8 cellular contexts compared by ENCODE assay signal in the genomic region with DNA sequence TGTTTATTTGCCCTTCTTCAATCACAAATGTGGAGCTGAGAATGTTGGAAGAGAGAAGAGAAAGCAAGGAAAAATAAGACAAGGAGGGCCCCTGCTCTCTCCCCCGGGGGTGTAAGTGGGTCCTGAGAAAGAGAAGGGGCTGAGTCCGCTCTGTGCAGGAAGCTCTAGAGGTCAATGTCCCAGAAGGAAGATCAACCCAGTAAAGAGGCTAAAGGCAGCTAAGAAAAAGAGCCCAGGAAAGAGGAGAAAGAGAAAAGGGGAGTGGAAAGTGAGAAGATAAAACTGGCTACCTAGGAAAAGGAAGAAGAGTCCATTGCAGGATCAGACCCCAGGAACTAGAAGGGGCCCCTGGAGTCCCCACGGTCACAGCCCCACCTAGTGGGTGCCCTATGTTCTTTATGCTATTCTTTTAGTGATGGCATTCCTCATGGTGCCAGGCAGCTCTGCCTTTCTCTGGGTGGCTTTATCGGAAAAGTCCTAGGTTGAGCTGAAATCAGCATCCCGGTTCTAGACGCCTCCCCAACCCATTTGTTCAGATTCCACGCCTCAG.
DNase-seq lines count a peak whose midpoint lies in the region; ATAC-seq, FAIRE-seq and TF ChIP-seq lines count a peak whose summit lies in the region.

No MANE protein-coding gene starts in this region.

- FAIRE-seq in keratinocyte (lab: Jason Lieb, UNC), result peak; percentile 70

- H3K4me2 ChIP-seq in mammary epithelial cell (ENCODE audit: insufficient read depth, low read depth, low read length) (peak overlapping the region; percentile 37), keratinocyte (ENCODE audit: control insufficient read depth, extremely low read depth, insufficient read depth, low read depth, low read length) (peak overlapping the region; percentile 87)

- intact Hi-C loops in mammary epithelial cell (cut with micrococcal nuclease) (loop anchor here (1.0 to 10.0 kb wide), 14 partner anchors 215 to 807 kb away; a partner anchor contains a TSS), lower leg skin (cut with DNase I; ENCODE audit: low total_unique reads) (no loop called here)

- H3K27ac ChIP-seq in mammary epithelial cell (ENCODE audit: insufficient read depth, low read depth, low read length) (peak overlapping the region; percentile 35), keratinocyte (ENCODE audit: control insufficient read depth, insufficient read depth, low read length) (peak overlapping the region; percentile 75), subcutaneous abdominal adipose tissue (ENCODE audit: low read depth, low read length) (no peak overlapping the region)

- peak; percentile 58 for ATAC-seq in GM21447 (IDR thresholded peaks at IDR 0.05; ENCODE audit: unreplicated experiment)

- peaks cover 25% of the 10 kb centered on the region for H3K4me1 ChIP-seq in mammary epithelial cell (ENCODE audit: insufficient read depth, low read length)
- peaks cover 36% of the 10 kb centered on the region for H3K4me1 ChIP-seq in keratinocyte (ENCODE audit: control insufficient read depth, extremely low read depth, insufficient read depth, low read length)
- peaks cover 0 to 10% (median 9%) of the 10 kb centered on the region in 5 donors for H3K4me1 ChIP-seq in subcutaneous abdominal adipose tissue (ENCODE audit: control insufficient read depth in 5 of 5, insufficient read depth in 5 of 5, low read length in 5 of 5)

- POLR2A ChIA-PET in BJ (lab: Charles Lee), result no interaction called here

- H3K4me3 ChIP-seq in BJ (ENCODE audit: low read depth, low read length), result peak overlapping the region; percentile 12; the same call in 1 of the 2 replicates
- H3K4me3 ChIP-seq in mammary epithelial cell (replicated peaks in 1 of 3; ENCODE audit: insufficient read depth in 1 of 3, low read depth in 2 of 3, low read length in 3 of 3), result no peak overlapping the region
- peak overlapping the region in 2 of 3 experiments; percentile 36 to 59 for H3K4me3 ChIP-seq in keratinocyte (ENCODE audit: control insufficient read depth in 2 of 3, extremely low read depth in 1 of 3, insufficient read depth in 2 of 3, low read depth in 1 of 3, low read length in 3 of 3)
- H3K4me3 ChIP-seq in subcutaneous abdominal adipose tissue (ENCODE audit: low read depth in 1 of 5, low read length in 5 of 5), result peak overlapping the region; percentile 30 to 52 (median 43)
- no peak overlapping the region for H3K4me3 ChIP-seq in lower leg skin (ENCODE audit: low read depth, poor library complexity, severe bottlenecking)

- H2AFZ ChIP-seq in mammary epithelial cell (ENCODE audit: low read depth, low read length) (peak overlapping the region; percentile 72), keratinocyte (ENCODE audit: control insufficient read depth, low read length) (peak overlapping the region; percentile 54)

- H3K79me2 ChIP-seq in mammary epithelial cell (ENCODE audit: insufficient read depth, low read length) (no peaks in the 10 kb centered on the region), keratinocyte (ENCODE audit: control insufficient read depth, insufficient read depth, low read length) (no peaks in the 10 kb centered on the region)

- DNase-seq in BJ (ENCODE audit: low read depth) (no peak), NCI-H2171 treated with DMSO at 0.1 percent for 48 hours (lab: John Stamatoyannopoulos, UW) (peak; percentile 84), mammary epithelial cell (peak; percentile 55), keratinocyte (ENCODE audit: low read depth, low spot score) (no peak), lower leg skin (ENCODE audit: low spot score in 2 of 2) (no peak)
- no peak for DNase-seq in activated CD4-positive, CD25-positive, alpha-beta regulatory T cell treated with anti-CD3 and anti-CD28 coated beads, Interleukin-2, amount 50 U/mL, for 72 hours

- TF ChIP-seq POLR2A in lower leg skin (IDR thresholded peaks at IDR 0.05), result no peak

- 63% methylated on average over 7 of the region's 7 CpGs for WGBS in mammary epithelial cell (ENCODE audit: low coverage, missing lambda C conversion rate)
- WGBS in lower leg skin, 2 donors, result 50 to 57% methylated on average over 7 of the region's 7 CpGs

- CTCF ChIA-PET in BJ (lab: Yijun Ruan, JAX) (interaction anchor here (0.7 to 2.9 kb wide), 25 partner anchors 9 to 851 kb away, joined by 3 to 19 read pairs (median 4); no protein-coding TSS in a partner anchor), mammary epithelial cell (lab: Charles Lee; ENCODE audit: low non-redundant PET) (interaction anchor here (0.9 kb wide), 1 partner anchor 807 kb away, joined by 3 read pairs; no protein-coding TSS in a partner anchor)

- H3K9me1 ChIP-seq in keratinocyte (ENCODE audit: control insufficient read depth, extremely low read depth, insufficient read depth, low read length), result no peaks in the 10 kb centered on the region

- in situ Hi-C loops in mammary epithelial cell (cut with MboI; ENCODE audit: low sequenced_read_pairs in 2 of 2), result loop anchor here (5.0 to 25.0 kb wide), 3 partner anchors 295 to 810 kb away; a partner anchor contains a TSS

- H3K27me3 ChIP-seq in BJ (ENCODE audit: control insufficient read depth, insufficient read depth, low read length) (no peaks in the 10 kb centered on the region), mammary epithelial cell (ENCODE audit: insufficient read depth, low read length) (no peaks in the 10 kb centered on the region), keratinocyte (ENCODE audit: control insufficient read depth, extremely low read depth, insufficient read depth, low read length) (no peaks in the 10 kb centered on the region), subcutaneous abdominal adipose tissue (ENCODE audit: control insufficient read depth in 5 of 5, insufficient read depth in 4 of 5, low read length in 5 of 5) (no peaks in the 10 kb centered on the region)

- BruUV-seq in mammary epithelial cell (replicated peaks; lab: Mats Ljungman, UMichigan), result TSS peak; percentile 86

- TF ChIP-seq CTCF in BJ (IDR thresholded peaks at IDR 0.05; ENCODE audit: insufficient read depth, low read depth, low read length), result peak; percentile 65
- TF ChIP-seq CTCF in mammary epithelial cell (conservative IDR thresholded peaks at IDR 0.05 in 1 of 2, IDR thresholded peaks at IDR 0.05 in 1 of 2; ENCODE audit: extremely low read depth in 1 of 2, insufficient read depth in 1 of 2, low read depth in 1 of 2, low read length in 2 of 2), result peak; percentile 61 to 70
- TF ChIP-seq CTCF in keratinocyte (optimal IDR thresholded peaks at IDR 0.05 in 1 of 3, IDR thresholded peaks at IDR 0.05 in 1 of 3, conservative IDR thresholded peaks at IDR 0.05 in 1 of 3; ENCODE audit: extremely low read depth in 1 of 3, insufficient read depth in 2 of 3, low read length in 3 of 3), result peak; percentile 67 to 73 (median 67)
- TF ChIP-seq CTCF in lower leg skin (IDR thresholded peaks at IDR 0.05), result no peak

- H3K9ac ChIP-seq in mammary epithelial cell (ENCODE audit: insufficient read depth, low read length), result peak overlapping the region; percentile 57
- peak overlapping the region; percentile 73 for H3K9ac ChIP-seq in keratinocyte (ENCODE audit: control insufficient read depth, extremely low read depth, insufficient read depth, low read length)
- peak overlapping the region in 1 of 5 donors; percentile 51 for H3K9ac ChIP-seq in subcutaneous abdominal adipose tissue (ENCODE audit: low read length in 5 of 5)

- H3K9me3 ChIP-seq in mammary epithelial cell (replicated peaks; ENCODE audit: insufficient read depth, low read length) (no peaks in the 10 kb centered on the region), keratinocyte (ENCODE audit: control insufficient read depth, low read depth, low read length) (no peaks in the 10 kb centered on the region), subcutaneous abdominal adipose tissue (ENCODE audit: control insufficient read depth in 5 of 5, low read length in 5 of 5) (no peaks in the 10 kb centered on the region)

- no peaks in the 10 kb centered on the region for H3K36me3 ChIP-seq in BJ (ENCODE audit: control insufficient read depth, insufficient read depth, low read length)
- no peaks in the 10 kb centered on the region for H3K36me3 ChIP-seq in mammary epithelial cell (ENCODE audit: insufficient read depth, low read length)
- no peaks in the 10 kb centered on the region for H3K36me3 ChIP-seq in keratinocyte (ENCODE audit: control insufficient read depth in 2 of 2, extremely low read depth in 1 of 2, insufficient read depth in 2 of 2, low read length in 2 of 2)
- no peaks in the 10 kb centered on the region for H3K36me3 ChIP-seq in subcutaneous abdominal adipose tissue (ENCODE audit: control insufficient read depth in 5 of 5, insufficient read depth in 5 of 5, low read length in 5 of 5)

- dilution Hi-C loops in mammary epithelial cell (cut with HindIII; ENCODE audit: low sequenced_read_pairs) (loop anchor here (10.0 kb wide), 1 partner anchor 62 kb away; no protein-coding TSS in a partner anchor), keratinocyte (cut with MboI; ENCODE audit: extremely low pct_ligation_motif_present, low sequenced_read_pairs) (no loop called here)

- H4K20me1 ChIP-seq in mammary epithelial cell (ENCODE audit: insufficient read depth, low read length), result no peaks in the 10 kb centered on the region
- no peaks in the 10 kb centered on the region for H4K20me1 ChIP-seq in keratinocyte (ENCODE audit: control insufficient read depth, extremely low read depth, insufficient read depth, low read length)

Comparison
In these comparisons a context has a peak if more than half of its experiments do, and no peak if none do; other contexts are left out.
1. DNase-seq: peak in NCI-H2171 treated with DMSO at 0.1 percent for 48 hours (single experiment) and mammary epithelial cell (single experiment); none in BJ (single experiment), keratinocyte (single experiment), lower leg skin (0 of 2) and activated CD4-positive, CD25-positive, alpha-beta regulatory T cell treated with anti-CD3 and anti-CD28 coated beads, Interleukin-2, amount 50 U/mL, for 72 hours (single experiment).
2. H3K4me3 ChIP-seq: peak in BJ (single experiment), keratinocyte (2 of 3) and subcutaneous abdominal adipose tissue (5 of 5); none in mammary epithelial cell (0 of 3) and lower leg skin (single experiment).
3. CTCF ChIP-seq: peak in BJ (single experiment), mammary epithelial cell (2 of 2) and keratinocyte (3 of 3); none in lower leg skin (0 of 3).